In the genomic region with DNA sequence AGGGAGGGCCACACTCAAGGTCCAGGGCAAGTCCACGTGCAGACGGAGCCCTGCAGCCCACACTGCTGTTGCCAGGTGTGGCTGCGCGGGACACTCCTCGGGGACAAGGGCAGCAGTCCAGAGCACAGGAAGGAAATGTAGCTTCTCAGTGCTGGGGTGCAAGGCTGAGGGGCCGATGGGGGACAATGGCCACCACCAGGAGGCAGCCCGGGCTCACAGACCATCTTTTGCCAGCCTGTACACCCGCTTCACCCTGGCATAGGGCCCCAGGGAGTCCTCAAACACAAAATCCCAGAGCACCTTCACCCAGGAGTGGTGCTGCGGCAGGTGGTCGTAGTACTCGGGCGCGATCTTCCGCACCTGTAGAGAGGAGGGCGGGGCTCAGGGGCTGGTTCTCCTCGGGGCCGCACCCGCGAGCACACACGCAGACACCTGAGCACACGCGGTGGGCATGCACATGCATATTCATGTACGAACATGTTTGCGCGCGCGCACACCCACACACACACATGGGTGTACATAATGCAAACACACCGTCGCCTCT, we compare ENCODE assay signal across 9 cellular contexts. TPM values are rescaled to one million over a fixed set of nuclear protein-coding genes. Genes with fewer than 3 reads are reported as not detected.
DNase-seq lines count a peak whose midpoint lies in the region; ATAC-seq and TF ChIP-seq lines count a peak whose summit lies in the region.
"Had no signal": no experiment of that assay in that cellular context is flagged by ENCODE, and none has a peak within 500 bp of the region (broad histone marks: within the 10 kb centered on the region; RNA-seq: fewer than 3 reads in every experiment).

No MANE protein-coding gene starts in this region.

- H4K20me1 ChIP-seq in DOHH2 (ENCODE audit: control insufficient read depth, insufficient read depth, low read depth, low read length): no peaks in the 10 kb centered on the region

- intact Hi-C loops in adrenal gland (cut with DNase I): no loop called here

- H3K4me1 Mint-ChIP-seq in activated T-cell treated with anti-CD3 and anti-CD28 coated beads, Interleukin-2, amount 50 U/mL, for 72 hours (ENCODE audit: low read depth): peaks cover 7% of the 10 kb centered on the region
- H3K4me1 Mint-ChIP-seq in naive thymus-derived CD8-positive, alpha-beta T cell: peaks cover 15 to 46% (median 31%) of the 10 kb centered on the region in 4 donors

- no peaks in the 10 kb centered on the region for H3F3A ChIP-seq in DOHH2 (ENCODE audit: control insufficient read depth, insufficient read depth)

- H3K4me3 Mint-ChIP-seq in activated T-cell treated with anti-CD3 and anti-CD28 coated beads, Interleukin-2, amount 50 U/mL, for 72 hours: peak overlapping the region in 1 of 2 donors; percentile 28
- H3K4me3 Mint-ChIP-seq in naive thymus-derived CD8-positive, alpha-beta T cell: peak overlapping the region in 8 of 10 donors; percentile 74 to 88 (median 86)

- no peak overlapping the region for H3K27ac Mint-ChIP-seq in activated T-cell treated with anti-CD3 and anti-CD28 coated beads, Interleukin-2, amount 50 U/mL, for 72 hours
- H3K27ac Mint-ChIP-seq in naive thymus-derived CD8-positive, alpha-beta T cell: peak overlapping the region; percentile 53 to 98 (median 91)

- H3K4me2 ChIP-seq in DOHH2 (ENCODE audit: low read length): peak overlapping the region; percentile 63

- H3K9me3 ChIP-seq in DOHH2 (ENCODE audit: control insufficient read depth, insufficient read depth, low read length): no peaks in the 10 kb centered on the region
- H3K9me3 ChIP-seq in HEK293 (ENCODE audit: control insufficient read depth, insufficient read depth, low read depth, low read length): no peaks in the 10 kb centered on the region
- no peaks in the 10 kb centered on the region for H3K9me3 ChIP-seq in adrenal gland (replicated peaks in 1 of 3)

- no peaks in the 10 kb centered on the region for H3K27me3 Mint-ChIP-seq in activated T-cell treated with anti-CD3 and anti-CD28 coated beads, Interleukin-2, amount 50 U/mL, for 72 hours (ENCODE audit: low read depth)
- H3K27me3 Mint-ChIP-seq in naive thymus-derived CD8-positive, alpha-beta T cell: no peaks in the 10 kb centered on the region

- H3K36me3 Mint-ChIP-seq in activated T-cell treated with anti-CD3 and anti-CD28 coated beads, Interleukin-2, amount 50 U/mL, for 72 hours (ENCODE audit: insufficient read depth in 2 of 2): peaks cover 0 to 3% of the 10 kb centered on the region in 2 donors
- H3K36me3 Mint-ChIP-seq in naive thymus-derived CD8-positive, alpha-beta T cell: peaks cover 0 to 15% (median 3%) of the 10 kb centered on the region in 3 donors

- H3K4me3 ChIP-seq in DOHH2 (ENCODE audit: low read length) (peak overlapping the region; percentile 46), HEK293 (ENCODE audit: low read depth, low read length) (no peak overlapping the region), adrenal gland (no peak overlapping the region)
- H3K4me3 ChIP-seq: dorsolateral prefrontal cortex had no signal

- no peak for TF ChIP-seq POLR2A in adrenal gland (IDR thresholded peaks at IDR 0.05)

- POLR2A ChIA-PET in HEK293 (lab: Yijun Ruan, JAX): no interaction called here
- POLR2A ChIA-PET in naive thymus-derived CD8-positive, alpha-beta T cell (lab: Charles Lee): interaction anchor here (0.5 to 5.2 kb wide), 24 partner anchors 10 to 176 kb away, joined by 3 to 48 read pairs (median 4); partner anchors contain the start of gene DEGS2

- CTCF ChIA-PET in HEK293 (lab: Yijun Ruan, JAX): no interaction called here

- in situ Hi-C loops in ACHN (cut with HindIII; ENCODE audit: low pct_ligation_motif_present, low pct_unique_long_range_greater_than_20kb, low sequenced_read_pairs): no loop called here

- H3K27me3 ChIP-seq in DOHH2 (ENCODE audit: control insufficient read depth, low read length): no peaks in the 10 kb centered on the region
- H3K27me3 ChIP-seq in adrenal gland: no peaks in the 10 kb centered on the region
- H3K27me3 ChIP-seq: dorsolateral prefrontal cortex had no signal

- no peak for DNase-seq in activated T-cell treated with anti-CD3 and anti-CD28 coated beads, Interleukin-2, amount 50 U/mL, for 72 hours
- DNase-seq in naive thymus-derived CD8-positive, alpha-beta T cell: peak in 4 of 10 donors; percentile 27 to 66 (median 50)
- DNase-seq in ACHN (no peak), adrenal gland (no peak)
- DNase-seq: hypothalamus had no signal

- no peak for TF ChIP-seq CTCF in DOHH2 (IDR thresholded peaks at IDR 0.05; ENCODE audit: low read depth, low read length, poor library complexity, severe bottlenecking)
- TF ChIP-seq CTCF in HEK293 (tag by site-specific recombination; IDR thresholded peaks at IDR 0.05): no peak
- TF ChIP-seq CTCF in adrenal gland (IDR thresholded peaks at IDR 0.05): peak in 1 of 6 experiments; percentile 19

- H3K4me1 ChIP-seq in DOHH2 (ENCODE audit: control insufficient read depth, low read length) (peaks cover 21% of the 10 kb centered on the region), HEK293 (ENCODE audit: control insufficient read depth, insufficient read depth, low read length) (no peaks in the 10 kb centered on the region), adrenal gland (replicated peaks in 1 of 2) (no peaks in the 10 kb centered on the region)

- no peaks in the 10 kb centered on the region for H3K79me2 ChIP-seq in DOHH2 (ENCODE audit: control insufficient read depth, low read length)

- H3K36me3 ChIP-seq in DOHH2 (ENCODE audit: control insufficient read depth, low read length) (no peaks in the 10 kb centered on the region), HEK293 (ENCODE audit: control insufficient read depth in 2 of 2, insufficient read depth in 1 of 2, low read length in 2 of 2) (peaks cover 0 to 15% of the 10 kb centered on the region in 2 experiments; a peak in 1 of 3 replicates), adrenal gland (replicated peaks in 1 of 2) (no peaks in the 10 kb centered on the region)

- H3K9me2 ChIP-seq in DOHH2 (replicated peaks; ENCODE audit: control insufficient read depth, low read length): no peaks in the 10 kb centered on the region

- ATAC-seq in activated T-cell treated with anti-CD3 and anti-CD28 coated beads, Interleukin-2, amount 50 U/mL, for 72 hours (replicated peaks in 1 of 2): peak; percentile 0 to 7
- peak; percentile 26 to 29 for ATAC-seq in naive thymus-derived CD8-positive, alpha-beta T cell
- ATAC-seq in HG02798 (IDR thresholded peaks at IDR 0.05; ENCODE audit: poor library complexity, unreplicated experiment): no peak

- no peaks in the 10 kb centered on the region for H3K9me3 Mint-ChIP-seq in activated T-cell treated with anti-CD3 and anti-CD28 coated beads, Interleukin-2, amount 50 U/mL, for 72 hours
- H3K9me3 Mint-ChIP-seq in naive thymus-derived CD8-positive, alpha-beta T cell: no peaks in the 10 kb centered on the region

- WGBS in adrenal gland, 4 donors: 88 to 92% (median 90%) methylated on average over 17 to 29 of the region's 29 CpGs

- H3K27ac ChIP-seq in DOHH2 (ENCODE audit: low read depth, low read length) (no peak overlapping the region), HEK293 (ENCODE audit: extremely low read depth, low read depth, low read length) (no peak overlapping the region), adrenal gland (no peak overlapping the region)

TF ChIP-seq in HEK293, 187 proteins besides CTCF, POLR2A, EP300 and RAD21:
- no peak for TF ChIP-seq ZXDB (tag by site-specific recombination; IDR thresholded peaks at IDR 0.05)
- TF ChIP-seq SCRT2 (tag by site-specific recombination; IDR thresholded peaks at IDR 0.05): peak; percentile 38; the same call in 1 of the 2 replicates
- no peak for TF ChIP-seq ZNF785 (tag by site-specific recombination; IDR thresholded peaks at IDR 0.05)

RNA-seq across cellular contexts. Expression of gene DEGS2, which starts 12.8 kb away (rescaled TPM):
- 1 to 10 TPM; 1.8 to 4.2 TPM for total RNA-seq in activated T-cell treated with anti-CD3 and anti-CD28 coated beads, Interleukin-2, amount 50 U/mL, for 72 hours
- total RNA-seq in naive thymus-derived CD8-positive, alpha-beta T cell: under 1 TPM in 1 of 2 experiments, not detected in 1; 0.49 TPM
- 1 to 10 TPM in 2 of 3 donors, under 1 TPM in 1; 0.39 to 1.1 (median 1.0) TPM for polyA plus RNA-seq in naive thymus-derived CD8-positive, alpha-beta T cell
- total RNA-seq in adrenal gland: under 1 TPM in 6 of 8 donors, not detected in 2; 0.10 to 0.69 (median 0.22) TPM
- under 1 TPM in 2 of 3 donors, not detected in 1; 0.32 to 0.47 TPM for polyA plus RNA-seq in adrenal gland
